ENCODE assay signal across 8 cellular contexts in the genomic region with DNA sequence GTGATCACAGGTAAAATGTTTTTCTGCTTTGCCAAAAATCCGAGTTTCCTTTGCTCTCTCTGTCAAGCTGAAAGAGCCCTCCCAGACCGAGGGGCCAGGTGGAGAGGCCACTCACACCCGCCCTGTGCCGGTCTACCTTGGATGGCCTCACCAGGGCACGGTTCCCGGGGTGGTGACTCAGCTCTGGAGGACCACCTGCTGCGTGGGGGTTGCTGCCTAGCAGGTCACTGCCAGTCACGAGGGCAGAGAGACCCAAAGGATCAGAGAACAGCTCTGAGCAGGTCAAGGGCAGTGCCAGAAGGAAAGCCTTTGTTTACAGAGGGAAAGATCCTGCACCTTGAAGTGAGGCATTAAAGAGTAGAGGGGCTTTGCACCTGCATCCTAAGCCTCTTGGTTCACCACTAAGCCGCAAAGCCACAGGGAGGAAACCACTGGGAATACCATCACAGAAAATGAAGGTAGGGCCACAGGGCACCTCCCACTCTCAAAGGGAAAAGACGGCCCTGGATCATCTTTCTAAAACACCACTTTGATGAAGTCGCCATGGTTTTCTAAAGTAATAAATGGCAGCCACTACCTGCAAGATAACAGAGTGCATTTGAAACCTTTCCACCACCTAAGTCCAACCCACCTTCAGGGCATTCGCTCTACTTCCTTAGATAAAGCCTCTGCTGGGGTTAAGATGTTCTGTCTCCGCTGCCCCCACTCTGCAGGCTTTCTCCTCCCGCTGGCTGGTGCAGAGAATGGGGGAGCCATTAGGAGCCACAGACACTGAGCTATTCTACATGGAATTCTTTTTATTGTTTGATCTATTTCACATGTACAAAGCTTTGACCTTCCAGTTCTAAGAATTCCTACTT.
A peak's percentile ranks its signal among the peaks of the same experiment; 100 is the strongest.
DNase-seq lines count a peak whose midpoint lies in the region; ATAC-seq and TF ChIP-seq lines count a peak whose summit lies in the region.

No MANE protein-coding gene starts in this region.

- H3K36me3 Mint-ChIP-seq in activated naive CD8-positive, alpha-beta T cell treated with anti-CD3 and anti-CD28 coated beads for 36 hours = peaks cover 71% of the 10 kb centered on the region
- H3K36me3 Mint-ChIP-seq in immature natural killer cell = peaks cover 0 to 21% (median 0%) of the 10 kb centered on the region in 3 donors

- H3K4me3 ChIP-seq in HUES48 (ENCODE audit: low read depth, low read length) (no peak overlapping the region), suprapubic skin (no peak overlapping the region)

- peak; percentile 94 for DNase-seq in A172 (ENCODE audit: low spot score)
- DNase-seq in activated naive CD8-positive, alpha-beta T cell treated with anti-CD3 and anti-CD28 coated beads for 36 hours = no peak
- DNase-seq in immature natural killer cell = no peak
- peak in 1 of 2 donors; percentile 84 for DNase-seq in suprapubic skin (ENCODE audit: low spot score in 2 of 2)
- DNase-seq in AG08395 (ENCODE audit: low spot score) = no peak
- no peak for DNase-seq in cerebellum (ENCODE audit: low spot score)

- WGBS in suprapubic skin = 58% methylated on average over 12 of the region's 14 CpGs

- TF ChIP-seq EP300 in suprapubic skin (IDR thresholded peaks at IDR 0.05) = no peak

- H3K27ac ChIP-seq in HUES48 (ENCODE audit: low read depth, low read length) = peak overlapping the region; percentile 42
- peak overlapping the region; percentile 85 for H3K27ac ChIP-seq in suprapubic skin

- H3K27me3 ChIP-seq in HUES48 (ENCODE audit: control insufficient read depth, insufficient read depth, low read length) (no peaks in the 10 kb centered on the region), suprapubic skin (no peaks in the 10 kb centered on the region)

- peaks cover 13% of the 10 kb centered on the region for H3K4me1 ChIP-seq in HUES48 (ENCODE audit: control insufficient read depth, insufficient read depth, low read length)
- H3K4me1 ChIP-seq in suprapubic skin = peaks cover 83% of the 10 kb centered on the region

- H3K9ac ChIP-seq in HUES48 (ENCODE audit: low read depth, low read length) = no peak overlapping the region; the same call in 1 of the 2 replicates

- H3K27ac Mint-ChIP-seq in activated naive CD8-positive, alpha-beta T cell treated with anti-CD3 and anti-CD28 coated beads for 36 hours = peak overlapping the region; percentile 91
- H3K27ac Mint-ChIP-seq in immature natural killer cell = peak overlapping the region in 5 of 6 donors; percentile 34 to 77 (median 61)

- TF ChIP-seq CTCF in suprapubic skin (IDR thresholded peaks at IDR 0.05) = no peak

- ATAC-seq in HG03025 (IDR thresholded peaks at IDR 0.05; ENCODE audit: low FRiP score, unreplicated experiment) = no peak

- no peaks in the 10 kb centered on the region for H3K9me3 Mint-ChIP-seq in activated naive CD8-positive, alpha-beta T cell treated with anti-CD3 and anti-CD28 coated beads for 36 hours
- peaks cover 0 to 1% (median 0%) of the 10 kb centered on the region in 6 donors for H3K9me3 Mint-ChIP-seq in immature natural killer cell

- TF ChIP-seq POLR2A in suprapubic skin (IDR thresholded peaks at IDR 0.05) = no peak

- H3K36me3 ChIP-seq in HUES48 (ENCODE audit: control insufficient read depth, insufficient read depth, low read length) (no peaks in the 10 kb centered on the region; the same call in 1 of the 2 replicates), suprapubic skin (peaks cover 11% of the 10 kb centered on the region)

- no peaks in the 10 kb centered on the region for H3K27me3 Mint-ChIP-seq in activated naive CD8-positive, alpha-beta T cell treated with anti-CD3 and anti-CD28 coated beads for 36 hours
- H3K27me3 Mint-ChIP-seq in immature natural killer cell (ENCODE audit: low read depth in 3 of 3) = peaks cover 0 to 29% (median 11%) of the 10 kb centered on the region in 3 donors

- peaks cover 70% of the 10 kb centered on the region for H3K4me1 Mint-ChIP-seq in activated naive CD8-positive, alpha-beta T cell treated with anti-CD3 and anti-CD28 coated beads for 36 hours
- H3K4me1 Mint-ChIP-seq in immature natural killer cell = peaks cover 44 to 73% of the 10 kb centered on the region in 2 donors

- no peak overlapping the region for H3K4me3 Mint-ChIP-seq in activated naive CD8-positive, alpha-beta T cell treated with anti-CD3 and anti-CD28 coated beads for 36 hours
- H3K4me3 Mint-ChIP-seq in immature natural killer cell = no peak overlapping the region

- H3K9me3 ChIP-seq in HUES48 (ENCODE audit: control insufficient read depth, insufficient read depth, low read length) = no peaks in the 10 kb centered on the region
- no peaks in the 10 kb centered on the region for H3K9me3 ChIP-seq in suprapubic skin
